Comparison of ENCODE assay signal across 38 cellular contexts in genomic region chr16:48948911-48949310, GRCh38.
"Had no signal": no experiment of that assay in that cellular context is flagged by ENCODE, and none has a peak within 500 bp of the region (broad histone marks: within the 10 kb centered on the region; RNA-seq: fewer than 3 reads in every experiment).

No MANE protein-coding gene starts in this region.

- H3K9me3 Mint-ChIP-seq: activated naive CD8-positive, alpha-beta T cell treated with anti-CD3 and anti-CD28 coated beads for 36 hours had no signal

- H3K27ac Mint-ChIP-seq: activated naive CD4-positive, alpha-beta T cell treated with anti-CD3 and anti-CD28 coated beads for 36 hours; activated naive CD4-positive, alpha-beta T cell treated with anti-CD3 and anti-CD28 coated beads, Interleukin-2, amount 10 ng/mL, durations not matched to agents 7 days and 5 days; activated naive CD4-positive, alpha-beta T cell treated with anti-CD3 and anti-CD28 coated beads, Interleukin-2, amount 50 U/mL, for 24 hours; activated naive CD4-positive, alpha-beta T cell treated with anti-CD3 and anti-CD28 coated beads, Interleukin-2, amount 50 U/mL, for 72 hours; activated naive CD8-positive, alpha-beta T cell; activated naive CD8-positive, alpha-beta T cell treated with anti-CD3 and anti-CD28 coated beads for 36 hours; activated naive CD8-positive, alpha-beta T cell treated with anti-CD3 and anti-CD28 coated beads, Interleukin-2, amount 10 ng/mL, durations not matched to agents 7 days and 5 days; activated naive CD8-positive, alpha-beta T cell treated with anti-CD3 and anti-CD28 coated beads, Interleukin-2, amount 50 U/mL, for 24 hours; activated T-cell treated with anti-CD3 and anti-CD28 coated beads, Interleukin-2, amount 50 U/mL, for 24 hours; activated T-cell treated with anti-CD3 and anti-CD28 coated beads, Interleukin-2, amount 50 U/mL, for 72 hours; activated T-helper 1 cell treated with anti-CD3 and anti-CD28 coated beads, Interleukin-12 subunit alpha, Interleukin-12 subunit beta, Interleukin-2, Interleukin-4 antibody, amounts not matched to agents 30 ng/mL and 10 ng/mL and 1 ng/mL, durations not matched to agents 14 hours and 24 hours and 36 hours; activated T-helper 17 cell treated with anti-CD3 and anti-CD28 coated beads, Interleukin-2, amount 50 U/mL, for 72 hours; activated T-helper 2 cell treated with anti-CD3 and anti-CD28 coated beads, Interferon-gamma antibody, Interleukin-2, Interleukin-4, amounts not matched to agents 10 μg/mL and 5 μg/mL and 100 μg/mL, durations not matched to agents 14 hours and 24 hours and 36 hours; brain had no signal

- H3K36me3 Mint-ChIP-seq: activated naive CD4-positive, alpha-beta T cell treated with anti-CD3 and anti-CD28 coated beads, Interleukin-2, amount 10 ng/mL, durations not matched to agents 7 days and 5 days; activated naive CD4-positive, alpha-beta T cell treated with anti-CD3 and anti-CD28 coated beads, Interleukin-2, amount 50 U/mL, for 72 hours; activated naive CD8-positive, alpha-beta T cell; activated naive CD8-positive, alpha-beta T cell treated with anti-CD3 and anti-CD28 coated beads for 36 hours; activated naive CD8-positive, alpha-beta T cell treated with anti-CD3 and anti-CD28 coated beads, Interleukin-2, amount 10 ng/mL, durations not matched to agents 7 days and 5 days; brain had no signal

- DNase-seq: activated effector memory CD4-positive, alpha-beta T cell treated with anti-CD3 and anti-CD28 coated beads, Interleukin-2, amount 50 U/mL, for 16 hours; activated effector memory CD4-positive, alpha-beta T cell treated with Interleukin-2 at 50 U/mL for 16 hours; activated gamma-delta T cell; activated gamma-delta T cell treated with Interleukin-2 at 50 U/mL for 16 hours; activated naive CD4-positive, alpha-beta T cell; activated naive CD4-positive, alpha-beta T cell treated with anti-CD3 and anti-CD28 coated beads for 36 hours; activated naive CD4-positive, alpha-beta T cell treated with anti-CD3 and anti-CD28 coated beads, Interleukin-2, amount 10 ng/mL, durations not matched to agents 7 days and 5 days; activated naive CD4-positive, alpha-beta T cell treated with anti-CD3 and anti-CD28 coated beads, Interleukin-2, amount 50 U/mL, for 16 hours; activated naive CD4-positive, alpha-beta T cell treated with Interleukin-2 at 50 U/mL for 16 hours; activated naive CD8-positive, alpha-beta T cell treated with anti-CD3 and anti-CD28 coated beads for 36 hours; activated naive CD8-positive, alpha-beta T cell treated with anti-CD3 and anti-CD28 coated beads, Interleukin-2, amount 10 ng/mL, durations not matched to agents 7 days and 5 days; activated naive CD8-positive, alpha-beta T cell treated with anti-CD3 and anti-CD28 coated beads, Interleukin-2, amount 50 U/mL, for 24 hours; activated T-cell treated with anti-CD3 and anti-CD28 coated beads, Interleukin-2, amount 50 U/mL, for 1 hour; activated T-cell treated with anti-CD3 and anti-CD28 coated beads, Interleukin-2, amount 50 U/mL, for 24 hours; activated T-cell treated with anti-CD3 and anti-CD28 coated beads, Interleukin-2, amount 50 U/mL, for 4 hours; activated T-cell treated with anti-CD3 and anti-CD28 coated beads, Interleukin-2, amount 50 U/mL, for 48 hours; activated T-cell treated with anti-CD3 and anti-CD28 coated beads, Interleukin-2, amount 50 U/mL, for 72 hours; adrenal gland; amniotic stem cell; amygdala; anterior cingulate cortex; aorta; body of pancreas; brain microvascular endothelial cell; caudate nucleus; central memory CD4-positive, alpha-beta T cell; cerebellar nuclear complex had no signal

- ATAC-seq: activated naive CD4-positive, alpha-beta T cell treated with anti-CD3 and anti-CD28 coated beads, Interleukin-2, amount 50 U/mL, for 72 hours; activated naive CD8-positive, alpha-beta T cell treated with anti-CD3 and anti-CD28 coated beads, Interleukin-2, amount 50 U/mL, for 24 hours; activated T-cell treated with anti-CD3 and anti-CD28 coated beads, Interleukin-2, amount 50 U/mL, for 4 hours; activated T-cell treated with anti-CD3 and anti-CD28 coated beads, Interleukin-2, amount 50 U/mL, for 72 hours; activated T-helper 17 cell treated with anti-CD3 and anti-CD28 coated beads, Interleukin-2, amount 50 U/mL, for 72 hours; body of pancreas had no signal

- H3K4me3 Mint-ChIP-seq: activated naive CD4-positive, alpha-beta T cell treated with anti-CD3 and anti-CD28 coated beads for 36 hours; activated naive CD4-positive, alpha-beta T cell treated with anti-CD3 and anti-CD28 coated beads, Interleukin-2, amount 10 ng/mL, durations not matched to agents 7 days and 5 days; activated naive CD4-positive, alpha-beta T cell treated with anti-CD3 and anti-CD28 coated beads, Interleukin-2, amount 50 U/mL, for 24 hours; activated naive CD8-positive, alpha-beta T cell; activated naive CD8-positive, alpha-beta T cell treated with anti-CD3 and anti-CD28 coated beads for 36 hours; activated naive CD8-positive, alpha-beta T cell treated with anti-CD3 and anti-CD28 coated beads, Interleukin-2, amount 10 ng/mL, durations not matched to agents 7 days and 5 days; activated naive CD8-positive, alpha-beta T cell treated with anti-CD3 and anti-CD28 coated beads, Interleukin-2, amount 50 U/mL, for 24 hours; activated T-cell treated with anti-CD3 and anti-CD28 coated beads, Interleukin-2, amount 50 U/mL, for 24 hours; activated T-cell treated with anti-CD3 and anti-CD28 coated beads, Interleukin-2, amount 50 U/mL, for 4 hours; activated T-cell treated with anti-CD3 and anti-CD28 coated beads, Interleukin-2, amount 50 U/mL, for 72 hours; activated T-helper 1 cell treated with anti-CD3 and anti-CD28 coated beads, Interleukin-12 subunit alpha, Interleukin-12 subunit beta, Interleukin-2, Interleukin-4 antibody, amounts not matched to agents 30 ng/mL and 10 ng/mL and 1 ng/mL, durations not matched to agents 14 hours and 24 hours and 36 hours; activated T-helper 17 cell treated with anti-CD3 and anti-CD28 coated beads, Interleukin-2, amount 50 U/mL, for 72 hours; brain; central memory CD8-positive, alpha-beta T cell had no signal

- H3K9me3 ChIP-seq: adrenal gland, ascending aorta, body of pancreas, breast epithelium had no signal

- H3K4me1 ChIP-seq: adrenal gland, ascending aorta, body of pancreas, breast epithelium had no signal

- H3K36me3 ChIP-seq: adrenal gland, ascending aorta, brain microvascular endothelial cell, breast epithelium, cardiac muscle cell had no signal

- H3K27me3 Mint-ChIP-seq: activated naive CD4-positive, alpha-beta T cell treated with anti-CD3 and anti-CD28 coated beads, Interleukin-2, amount 10 ng/mL, durations not matched to agents 7 days and 5 days; activated naive CD8-positive, alpha-beta T cell; activated naive CD8-positive, alpha-beta T cell treated with anti-CD3 and anti-CD28 coated beads, Interleukin-2, amount 10 ng/mL, durations not matched to agents 7 days and 5 days; activated naive CD8-positive, alpha-beta T cell treated with anti-CD3 and anti-CD28 coated beads, Interleukin-2, amount 50 U/mL, for 24 hours; activated T-cell treated with anti-CD3 and anti-CD28 coated beads, Interleukin-2, amount 50 U/mL, for 24 hours; activated T-helper 17 cell treated with anti-CD3 and anti-CD28 coated beads, Interleukin-2, amount 50 U/mL, for 72 hours; central memory CD8-positive, alpha-beta T cell had no signal

- H3K4me1 Mint-ChIP-seq: activated naive CD4-positive, alpha-beta T cell treated with anti-CD3 and anti-CD28 coated beads, Interleukin-2, amount 10 ng/mL, durations not matched to agents 7 days and 5 days; activated naive CD4-positive, alpha-beta T cell treated with anti-CD3 and anti-CD28 coated beads, Interleukin-2, amount 50 U/mL, for 24 hours; activated naive CD8-positive, alpha-beta T cell treated with anti-CD3 and anti-CD28 coated beads for 36 hours; activated naive CD8-positive, alpha-beta T cell treated with anti-CD3 and anti-CD28 coated beads, Interleukin-2, amount 10 ng/mL, durations not matched to agents 7 days and 5 days; activated naive CD8-positive, alpha-beta T cell treated with anti-CD3 and anti-CD28 coated beads, Interleukin-2, amount 50 U/mL, for 24 hours; activated T-helper 17 cell treated with anti-CD3 and anti-CD28 coated beads, Interleukin-2, amount 50 U/mL, for 72 hours; brain; central memory CD8-positive, alpha-beta T cell had no signal

- H3K27ac ChIP-seq: adrenal gland, ascending aorta, body of pancreas, brain microvascular endothelial cell, breast epithelium had no signal

- H3K4me3 ChIP-seq: adrenal gland, ascending aorta, body of pancreas, breast epithelium, cardiac muscle cell had no signal

- H3K27me3 ChIP-seq: adrenal gland, ascending aorta, body of pancreas, brain microvascular endothelial cell, breast epithelium, cardiac muscle cell had no signal
